ENCODE assay signal across 17 cellular contexts in genomic region chr14:72808564-72808963, GRCh38.
"Had no signal": no experiment of that assay in that cellular context is flagged by ENCODE, and none has a peak within 500 bp of the region (broad histone marks: within the 10 kb centered on the region; RNA-seq: fewer than 3 reads in every experiment).

No MANE protein-coding gene starts in this region.

- H3K36me3 ChIP-seq: tibial nerve had no signal

- H3K4me3 ChIP-seq: hepatocyte, tibial nerve had no signal

- H3K27ac ChIP-seq: hepatocyte, tibial nerve had no signal

- H3K4me1 ChIP-seq: tibial nerve had no signal

- H3K36me3 Mint-ChIP-seq: natural killer cell treated with Interleukin-12 subunit alpha and Interleukin-12 subunit beta and Interleukin-15 and Interleukin-18, amount 100 ng/mL, for 72 hours had no signal

- H3K27me3 Mint-ChIP-seq: activated B cell treated with CpG ODN at 0.5 μM for 24 hours; activated CD4-positive, alpha-beta T cell treated with anti-CD3 and anti-CD28 coated beads, Interleukin-2, amount 10 ng/mL, durations not matched to agents 7 days and 5 days; activated naive CD8-positive, alpha-beta T cell treated with anti-CD3 and anti-CD28 coated beads for 36 hours had no signal

- H3K9me3 Mint-ChIP-seq: activated B cell treated with CpG ODN at 0.5 μM for 24 hours; activated naive CD8-positive, alpha-beta T cell treated with anti-CD3 and anti-CD28 coated beads for 36 hours; activated T-cell treated with anti-CD3 and anti-CD28 coated beads, Interleukin-2, amount 50 U/mL, for 4 hours; natural killer cell treated with Interleukin-12 subunit alpha and Interleukin-12 subunit beta and Interleukin-15 and Interleukin-18, amount 100 ng/mL, for 72 hours; T-helper 1 cell treated with Interleukin-12 subunit alpha and Interleukin-12 subunit beta and Interleukin-4 antibody, amounts not matched to agents 30 μg/mL and 1 μg/mL, for 36 hours had no signal

- DNase-seq: activated B cell treated with CpG ODN at 0.5 μM for 24 hours; activated CD4-positive, alpha-beta T cell treated with anti-CD3 and anti-CD28 coated beads, Interleukin-2, amount 10 ng/mL, durations not matched to agents 7 days and 5 days; activated gamma-delta T cell; activated naive CD8-positive, alpha-beta T cell treated with anti-CD3 and anti-CD28 coated beads for 36 hours; activated T-cell treated with anti-CD3 and anti-CD28 coated beads, Interleukin-2, amount 50 U/mL, for 4 hours; cortex of kidney; effector memory CD4-positive, alpha-beta T cell; kidney glomerular epithelial cell; nucleus accumbens; SHP77; stimulated activated CD4-positive, alpha-beta T cell treated with anti-CD3 and anti-CD28 coated beads, Interleukin-15, amount 100 ng/mL, for 24 hours; stimulated activated CD4-positive, alpha-beta T cell treated with anti-CD3 and anti-CD28 coated beads, Interleukin-4, amount 100 ng/mL, for 4 hours had no signal

- ATAC-seq: activated T-cell treated with anti-CD3 and anti-CD28 coated beads, Interleukin-2, amount 50 U/mL, for 4 hours; natural killer cell treated with Interleukin-12 subunit alpha and Interleukin-12 subunit beta and Interleukin-15 and Interleukin-18, amount 100 ng/mL, for 72 hours had no signal

- H3K27ac Mint-ChIP-seq: activated B cell treated with CpG ODN at 0.5 μM for 24 hours; activated CD4-positive, alpha-beta T cell treated with anti-CD3 and anti-CD28 coated beads, Interleukin-2, amount 10 ng/mL, durations not matched to agents 7 days and 5 days; natural killer cell treated with Interleukin-12 subunit alpha and Interleukin-12 subunit beta and Interleukin-15 and Interleukin-18, amount 100 ng/mL, for 72 hours; T-helper 1 cell treated with Interleukin-12 subunit alpha and Interleukin-12 subunit beta and Interleukin-4 antibody, amounts not matched to agents 30 μg/mL and 1 μg/mL, for 36 hours had no signal

- FAIRE-seq: frontal cortex had no signal

- H3K4me3 Mint-ChIP-seq: activated B cell treated with CpG ODN at 0.5 μM for 24 hours; activated CD4-positive, alpha-beta T cell treated with anti-CD3 and anti-CD28 coated beads, Interleukin-2, amount 10 ng/mL, durations not matched to agents 7 days and 5 days; activated naive CD8-positive, alpha-beta T cell treated with anti-CD3 and anti-CD28 coated beads for 36 hours; activated T-cell treated with anti-CD3 and anti-CD28 coated beads, Interleukin-2, amount 50 U/mL, for 4 hours; natural killer cell treated with Interleukin-12 subunit alpha and Interleukin-12 subunit beta and Interleukin-15 and Interleukin-18, amount 100 ng/mL, for 72 hours; T-helper 1 cell treated with Interleukin-12 subunit alpha and Interleukin-12 subunit beta and Interleukin-4 antibody, amounts not matched to agents 30 μg/mL and 1 μg/mL, for 36 hours had no signal

- H3K9me3 ChIP-seq: tibial nerve had no signal

- H3K27me3 ChIP-seq: hepatocyte, tibial nerve had no signal
